29 cellular contexts compared by ENCODE assay signal in the genomic region with DNA sequence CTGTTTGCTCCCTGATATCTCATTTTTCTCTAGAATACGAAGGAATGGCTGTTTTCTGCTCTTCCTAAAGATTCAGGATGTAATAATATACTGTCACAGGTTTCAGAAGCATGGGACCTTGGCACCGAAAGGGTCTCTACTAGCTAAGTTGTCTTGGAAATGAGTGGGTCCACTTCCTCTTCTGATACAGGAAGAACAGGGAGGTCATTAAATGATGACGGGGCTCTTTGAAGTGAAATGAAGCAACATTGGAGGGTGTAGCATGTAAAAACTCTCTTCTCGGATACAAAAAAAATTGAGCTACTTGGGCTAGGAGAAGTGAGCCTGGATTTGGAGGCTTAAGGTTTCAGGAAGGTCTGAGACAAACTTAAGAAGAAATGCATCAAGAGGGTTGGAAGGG.
A peak's percentile ranks its signal among the peaks of the same experiment; 100 is the strongest.
DNase-seq lines count a peak whose midpoint lies in the region; TF ChIP-seq lines count a peak whose summit lies in the region.
"Had no signal": no experiment of that assay in that cellular context is flagged by ENCODE, and none has a peak within 500 bp of the region (broad histone marks: within the 10 kb centered on the region; RNA-seq: fewer than 3 reads in every experiment).

No MANE protein-coding gene starts in this region.

- peaks cover 75% of the 10 kb centered on the region for H3K4me1 Mint-ChIP-seq in dendritic cell treated with granulocyte-macrophage colony-stimulating factor and Interleukin-4, amounts not matched to agents 40 ng/mL and 50 ng/mL, for 4 days (ENCODE audit: low read depth)
- H3K4me1 Mint-ChIP-seq: CD8-positive, alpha-beta memory T cell had no signal

- H3K36me3 ChIP-seq in spleen: no peaks in the 10 kb centered on the region
- H3K36me3 ChIP-seq: adrenal gland, ovary had no signal

- H3K27me3 Mint-ChIP-seq in dendritic cell treated with granulocyte-macrophage colony-stimulating factor and Interleukin-4, amounts not matched to agents 40 ng/mL and 50 ng/mL, for 4 days: no peaks in the 10 kb centered on the region
- H3K27me3 Mint-ChIP-seq: activated CD8-positive, alpha-beta memory T cell treated with anti-CD3 and anti-CD28 coated beads, Interleukin-2, amount 10 ng/mL, durations not matched to agents 7 days and 5 days; CD8-positive, alpha-beta memory T cell; natural killer cell treated with Interleukin-12 subunit alpha and Interleukin-12 subunit beta and Interleukin-15 and Interleukin-18, amount 100 ng/mL, for 72 hours had no signal

- DNase-seq in KBM-7 (peak; percentile 52), NOMO-1 treated with dmso at 0.1 percent for 144 hours (lab: John Stamatoyannopoulos, UW; ENCODE audit: unreplicated experiment) (peak; percentile 96), spleen (no peak), hypothalamus (lab: John Stamatoyannopoulos, UW) (no peak), germinal center (ENCODE audit: low spot score) (no peak)
- no peak for DNase-seq in activated CD8-positive, alpha-beta memory T cell treated with anti-CD3 and anti-CD28 coated beads, Interleukin-2, amount 50 U/mL, for 48 hours
- DNase-seq: activated CD8-positive, alpha-beta memory T cell treated with anti-CD3 and anti-CD28 coated beads, Interleukin-2, amount 10 ng/mL, durations not matched to agents 7 days and 5 days; activated naive CD4-positive, alpha-beta T cell treated with Interleukin-2 at 50 U/mL for 16 hours; activated T-cell treated with anti-CD3 and anti-CD28 coated beads, Interleukin-2, amount 50 U/mL, for 72 hours; CD8-positive, alpha-beta memory T cell; DMS 273 treated with DMSO at 0.1 percent for 48 hours; effector CD8-positive, alpha-beta T cell; EL; glutamatergic neuron; NCI-H1105; NCI-H2029 treated with DMSO at 0.1 percent for 48 hours; NCI-H2227 treated with DMSO at 0.1 percent for 48 hours; NCI-H774; ovary; PC-3; stimulated activated CD4-positive, alpha-beta T cell treated with anti-CD3 and anti-CD28 coated beads, Interleukin-4, amount 100 ng/mL, for 24 hours; T1000 had no signal

- H3K4me3 ChIP-seq in spleen: no peak overlapping the region
- H3K4me3 ChIP-seq: adrenal gland, body of pancreas, GM12878, ovary had no signal

- 45 to 65% (median 54%) methylated on average over 4 of the region's 4 CpGs for WGBS in spleen, 5 donors

- H3K9me3 Mint-ChIP-seq in dendritic cell treated with granulocyte-macrophage colony-stimulating factor and Interleukin-4, amounts not matched to agents 40 ng/mL and 50 ng/mL, for 4 days: no peaks in the 10 kb centered on the region
- H3K9me3 Mint-ChIP-seq: activated T-cell treated with anti-CD3 and anti-CD28 coated beads, Interleukin-2, amount 50 U/mL, for 72 hours; CD8-positive, alpha-beta memory T cell; natural killer cell treated with Interleukin-12 subunit alpha and Interleukin-12 subunit beta and Interleukin-15 and Interleukin-18, amount 100 ng/mL, for 72 hours; stimulated activated effector memory CD8-positive, alpha-beta T cell treated with anti-CD3 and anti-CD28 coated beads, Interleukin-12 subunit alpha, Interleukin-12 subunit beta, amount 100 ng/mL, for 72 hours had no signal

- no peaks in the 10 kb centered on the region for H3K27me3 ChIP-seq in spleen (replicated peaks in 1 of 7)
- H3K27me3 ChIP-seq: adrenal gland, body of pancreas, ovary had no signal

- no peak overlapping the region for H3K4me3 Mint-ChIP-seq in dendritic cell treated with granulocyte-macrophage colony-stimulating factor and Interleukin-4, amounts not matched to agents 40 ng/mL and 50 ng/mL, for 4 days
- H3K4me3 Mint-ChIP-seq: activated CD8-positive, alpha-beta memory T cell treated with anti-CD3 and anti-CD28 coated beads, Interleukin-2, amount 10 ng/mL, durations not matched to agents 7 days and 5 days; activated T-cell treated with anti-CD3 and anti-CD28 coated beads, Interleukin-2, amount 50 U/mL, for 72 hours; CD8-positive, alpha-beta memory T cell; natural killer cell treated with Interleukin-12 subunit alpha and Interleukin-12 subunit beta and Interleukin-15 and Interleukin-18, amount 100 ng/mL, for 72 hours; stimulated activated effector memory CD8-positive, alpha-beta T cell treated with anti-CD3 and anti-CD28 coated beads, Interleukin-12 subunit alpha, Interleukin-12 subunit beta, amount 100 ng/mL, for 72 hours had no signal

- no peaks in the 10 kb centered on the region for H3K9me3 ChIP-seq in spleen
- H3K9me3 ChIP-seq: adrenal gland, body of pancreas, ovary had no signal

- peak overlapping the region in 5 of 8 donors; percentile 35 to 73 (median 68) for H3K27ac ChIP-seq in spleen
- H3K27ac ChIP-seq: epithelial cell of prostate, ovary had no signal

- H3K36me3 Mint-ChIP-seq in dendritic cell treated with granulocyte-macrophage colony-stimulating factor and Interleukin-4, amounts not matched to agents 40 ng/mL and 50 ng/mL, for 4 days (ENCODE audit: low read depth): no peaks in the 10 kb centered on the region
- H3K36me3 Mint-ChIP-seq: activated CD8-positive, alpha-beta memory T cell treated with anti-CD3 and anti-CD28 coated beads, Interleukin-2, amount 10 ng/mL, durations not matched to agents 7 days and 5 days; CD8-positive, alpha-beta memory T cell; natural killer cell treated with Interleukin-12 subunit alpha and Interleukin-12 subunit beta and Interleukin-15 and Interleukin-18, amount 100 ng/mL, for 72 hours; stimulated activated effector memory CD8-positive, alpha-beta T cell treated with anti-CD3 and anti-CD28 coated beads, Interleukin-12 subunit alpha, Interleukin-12 subunit beta, amount 100 ng/mL, for 72 hours had no signal

- in situ Hi-C loops in KBM-7 (cut with MboI; ENCODE audit: low pct_unique_long_range_greater_than_20kb, low sequenced_read_pairs): no loop called here

- peak overlapping the region; percentile 85 for H3K27ac Mint-ChIP-seq in dendritic cell treated with granulocyte-macrophage colony-stimulating factor and Interleukin-4, amounts not matched to agents 40 ng/mL and 50 ng/mL, for 4 days
- H3K27ac Mint-ChIP-seq: activated CD8-positive, alpha-beta memory T cell treated with anti-CD3 and anti-CD28 coated beads, Interleukin-2, amount 10 ng/mL, durations not matched to agents 7 days and 5 days; activated T-cell treated with anti-CD3 and anti-CD28 coated beads, Interleukin-2, amount 50 U/mL, for 72 hours; CD8-positive, alpha-beta memory T cell; natural killer cell treated with Interleukin-12 subunit alpha and Interleukin-12 subunit beta and Interleukin-15 and Interleukin-18, amount 100 ng/mL, for 72 hours; stimulated activated effector memory CD8-positive, alpha-beta T cell treated with anti-CD3 and anti-CD28 coated beads, Interleukin-12 subunit alpha, Interleukin-12 subunit beta, amount 100 ng/mL, for 72 hours had no signal

- H3K4me1 ChIP-seq in spleen: peaks cover 0 to 55% (median 15%) of the 10 kb centered on the region in 6 donors
- H3K4me1 ChIP-seq: body of pancreas had no signal

- no peak for TF ChIP-seq POLR2A in spleen (IDR thresholded peaks at IDR 0.05)

- TF ChIP-seq CTCF in spleen (IDR thresholded peaks at IDR 0.05 in 8 of 11, conservative IDR thresholded peaks at IDR 0.05 in 3 of 11): no peak

- intact Hi-C loops in dendritic cell treated with granulocyte-macrophage colony-stimulating factor and Interleukin-4, amounts not matched to agents 40 ng/mL and 50 ng/mL, for 4 days (cut with micrococcal nuclease): loop anchor here (1.0 to 5.0 kb wide), 2 partner anchors 26 to 1080 kb away; no protein-coding TSS in a partner anchor
- intact Hi-C loops in spleen (cut with DNase I; ENCODE audit: low total_unique reads): no loop called here

Comparison
In these comparisons a context has a peak if more than half of its experiments do, and no peak if none do; other contexts are left out.
1. DNase-seq: peak in KBM-7 (single experiment) and NOMO-1 treated with dmso at 0.1 percent for 144 hours (single experiment); none in spleen (single experiment), hypothalamus (0 of 51), activated CD8-positive, alpha-beta memory T cell treated with anti-CD3 and anti-CD28 coated beads, Interleukin-2, amount 50 U/mL, for 48 hours (single experiment) and germinal center (single experiment).